Comparison of ENCODE assay signal across 24 cellular contexts in genomic region chr10:27822286-27822685, GRCh38.
DNase-seq lines count a peak whose midpoint lies in the region; ATAC-seq and TF ChIP-seq lines count a peak whose summit lies in the region.
"Had no signal": no experiment of that assay in that cellular context is flagged by ENCODE, and none has a peak within 500 bp of the region (broad histone marks: within the 10 kb centered on the region; RNA-seq: fewer than 3 reads in every experiment).

No MANE protein-coding gene starts in this region.

- H3K9me3 ChIP-seq in GM23248 (ENCODE audit: low read depth): no peaks in the 10 kb centered on the region
- no peaks in the 10 kb centered on the region for H3K9me3 ChIP-seq in lower lobe of right lung
- no peaks in the 10 kb centered on the region for H3K9me3 ChIP-seq in prostate gland

- no peaks in the 10 kb centered on the region for H3K9me2 ChIP-seq in GM23248 (ENCODE audit: insufficient read depth)

- no peak for TF ChIP-seq POLR2A in prostate gland (IDR thresholded peaks at IDR 0.05)

- no peaks in the 10 kb centered on the region for H4K20me1 ChIP-seq in GM23248 (ENCODE audit: insufficient read depth)

- H3K27ac ChIP-seq in GM23248: no peak overlapping the region
- H3K27ac ChIP-seq in lower lobe of right lung: no peak overlapping the region
- no peak overlapping the region for H3K27ac ChIP-seq in prostate gland
- H3K27ac ChIP-seq: gastroesophageal sphincter, upper lobe of left lung had no signal

- ATAC-seq in lower lobe of right lung (peak; percentile 25 to 45), GM19455 (IDR thresholded peaks at IDR 0.05; ENCODE audit: unreplicated experiment) (no peak), HG03108 (IDR thresholded peaks at IDR 0.05; ENCODE audit: unreplicated experiment) (no peak), GM18870 (IDR thresholded peaks at IDR 0.05; ENCODE audit: unreplicated experiment) (no peak)
- ATAC-seq: activated CD8-positive, alpha-beta T cell treated with anti-CD3 and anti-CD28 coated beads, Interleukin-2, amount 10 ng/mL, durations not matched to agents 7 days and 5 days; CD8-positive, alpha-beta T cell; gastroesophageal sphincter; sciatic nerve had no signal

- H3F3A ChIP-seq in GM23248 (ENCODE audit: insufficient read depth): no peaks in the 10 kb centered on the region

- no peak overlapping the region for H3K9ac ChIP-seq in GM23248

- TF ChIP-seq CTCF in lower lobe of right lung (IDR thresholded peaks at IDR 0.05): no peak
- TF ChIP-seq CTCF in prostate gland (IDR thresholded peaks at IDR 0.05): no peak

- in situ Hi-C loops in GM23248 (cut with MboI): no loop called here

- intact Hi-C loops in lower lobe of right lung (cut with DNase I) (no loop called here), prostate gland (cut with DNase I) (no loop called here)

- 13% methylated on average over 4 of the region's 4 CpGs for WGBS in GM23248 (ENCODE audit: low coverage in 1 of 2, low lambda C conversion rate in 2 of 2, missing lambda C conversion rate in 2 of 2), 2 experiments
- 31% methylated on average over 4 of the region's 4 CpGs for WGBS in prostate gland

- no peak overlapping the region for H3K4me2 ChIP-seq in GM23248 (ENCODE audit: unreplicated experiment)

- H3K4me1 ChIP-seq in GM23248 (ENCODE audit: insufficient read depth) (peaks cover 14% of the 10 kb centered on the region; the same call in 1 of the 2 replicates), lower lobe of right lung (peaks cover 5% of the 10 kb centered on the region), prostate gland (replicated peaks) (no peaks in the 10 kb centered on the region)

- H3K27me3 ChIP-seq in GM23248 (replicated peaks; ENCODE audit: insufficient read depth): no peaks in the 10 kb centered on the region
- no peaks in the 10 kb centered on the region for H3K27me3 ChIP-seq in lower lobe of right lung (ENCODE audit: low read depth)
- no peaks in the 10 kb centered on the region for H3K27me3 ChIP-seq in prostate gland (replicated peaks; ENCODE audit: insufficient read depth)
- H3K27me3 ChIP-seq: gastroesophageal sphincter, upper lobe of left lung had no signal

- H3K36me3 ChIP-seq in GM23248 (ENCODE audit: low read depth): no peaks in the 10 kb centered on the region
- H3K36me3 ChIP-seq in lower lobe of right lung: no peaks in the 10 kb centered on the region
- H3K36me3 ChIP-seq in prostate gland: no peaks in the 10 kb centered on the region
- H3K36me3 ChIP-seq: gastroesophageal sphincter, upper lobe of left lung had no signal

- H2AFZ ChIP-seq in GM23248: no peak overlapping the region

- H3K79me2 ChIP-seq in GM23248 (ENCODE audit: insufficient read depth): no peaks in the 10 kb centered on the region

- DNase-seq in AG08395 (ENCODE audit: low spot score): peak; percentile 58
- DNase-seq in GM23248: peak; percentile 53
- DNase-seq in dedifferentiated amniotic fluid mesenchymal stem cell (ENCODE audit: extremely low spot score): peak; percentile 79
- DNase-seq in lower lobe of right lung: no peak
- no peak for DNase-seq in prostate gland (ENCODE audit: low spot score)
- DNase-seq: activated CD4-positive, CD25-positive, alpha-beta regulatory T cell treated with anti-CD3 and anti-CD28 coated beads, Interleukin-2, amount 50 U/mL, for 72 hours; activated CD8-positive, alpha-beta T cell treated with anti-CD3 and anti-CD28 coated beads, Interleukin-2, amount 10 ng/mL, durations not matched to agents 7 days and 5 days; activated naive CD4-positive, alpha-beta T cell; activated T-cell treated with anti-CD3 and anti-CD28 coated beads, Interleukin-2, amount 50 U/mL, for 24 hours; amygdala; caudate nucleus; CD8-positive, alpha-beta T cell; DMS53; mesenchymal stem cell; naive B cell; NCI-H1417; NCI-H510A treated with DMSO at 0.1 percent for 48 hours; SHP77 treated with DMSO at 0.1 percent for 48 hours; upper lobe of left lung had no signal

- H3K4me3 ChIP-seq in GM23248: no peak overlapping the region
- H3K4me3 ChIP-seq in lower lobe of right lung: no peak overlapping the region
- H3K4me3 ChIP-seq in prostate gland: no peak overlapping the region
- H3K4me3 ChIP-seq: gastroesophageal sphincter, upper lobe of left lung had no signal

Comparison
In these comparisons a context has a peak if more than half of its experiments do, and no peak if none do; other contexts are left out.
1. DNase-seq: peak in AG08395 (single experiment), GM23248 (single experiment) and dedifferentiated amniotic fluid mesenchymal stem cell (single experiment); none in lower lobe of right lung (single experiment) and prostate gland (single experiment).
2. ATAC-seq: peak in lower lobe of right lung (2 of 2); none in GM19455 (single experiment), HG03108 (single experiment) and GM18870 (single experiment).